ENCODE assay signal across 8 cellular contexts in genomic region chr20:10217517-10218410, GRCh38. TPM values are rescaled to one million over a fixed set of nuclear protein-coding genes. Genes with fewer than 3 reads are reported as not detected.
DNase-seq lines count a peak whose midpoint lies in the region; ATAC-seq, FAIRE-seq and TF ChIP-seq lines count a peak whose summit lies in the region.

No MANE protein-coding gene starts in this region.

- H2BK5ac ChIP-seq in H1 (ENCODE audit: low read depth, low read length) (peak overlapping the region; percentile 56; the same call in 1 of the 2 replicates), mesenchymal stem cell (ENCODE audit: low read depth, low read length, poor library complexity, severe bottlenecking) (no peak overlapping the region)

- TF ChIP-seq RAD21 in H1 (IDR thresholded peaks at IDR 0.05 in 1 of 2, conservative IDR thresholded peaks at IDR 0.05 in 1 of 2; ENCODE audit: low read depth in 2 of 2, low read length in 2 of 2): no peak

- H2BK15ac ChIP-seq in H1 (ENCODE audit: low read length): no peak overlapping the region
- no peak overlapping the region for H2BK15ac ChIP-seq in mesenchymal stem cell (ENCODE audit: low read depth, poor library complexity, severe bottlenecking)

- no peaks in the 10 kb centered on the region for H3K36me3 ChIP-seq in SJSA1
- H3K36me3 ChIP-seq in H1 (ENCODE audit: control insufficient read depth in 2 of 4, insufficient read depth in 4 of 4, low read length in 3 of 4): no peaks in the 10 kb centered on the region
- no peaks in the 10 kb centered on the region for H3K36me3 ChIP-seq in mesenchymal stem cell (ENCODE audit: control insufficient read depth in 1 of 2, insufficient read depth in 2 of 2, low read depth in 1 of 2, low read length in 2 of 2)

- H3K56ac ChIP-seq in H1 (replicated peaks; ENCODE audit: insufficient read length, low read depth, low read length): no peak overlapping the region

- H3K27me3 ChIP-seq in AG04450 (ENCODE audit: control insufficient read depth, insufficient read depth, low read length): no peaks in the 10 kb centered on the region
- no peaks in the 10 kb centered on the region for H3K27me3 ChIP-seq in SJSA1 (replicated peaks)
- H3K27me3 ChIP-seq in H1 (replicated peaks in 1 of 4; ENCODE audit: control insufficient read depth in 3 of 4, extremely low read depth in 1 of 4, insufficient read depth in 3 of 4, low read length in 3 of 4): peaks cover 0 to 5% (median under 1%) of the 10 kb centered on the region in 4 experiments; a peak in 3 of 7 replicates
- peaks cover 21 to 59% of the 10 kb centered on the region in 2 experiments for H3K27me3 ChIP-seq in mesenchymal stem cell (ENCODE audit: control insufficient read depth in 1 of 2, insufficient read depth in 1 of 2, low read length in 2 of 2)

- H3K14ac ChIP-seq in H1 (ENCODE audit: insufficient read length) (no peak overlapping the region), mesenchymal stem cell (ENCODE audit: low read length in 2 of 2) (no peak overlapping the region)

- H3K27ac ChIP-seq in AG04450 (ENCODE audit: low read depth, low read length): peak overlapping the region; percentile 100
- 0 out of 2 replicates have a peak overlapping the region, but pooled peaks have one; percentile 43 for H3K27ac ChIP-seq in SJSA1
- no peak overlapping the region for H3K27ac ChIP-seq in H1 (ENCODE audit: low read depth, low read length)
- H3K27ac ChIP-seq in mesenchymal stem cell (ENCODE audit: low read length, poor library complexity, severe bottlenecking): peak overlapping the region; percentile 57

- CTCF ChIA-PET in AG04450 (lab: Charles Lee) (interaction anchor here (0.6 kb wide), 1 partner anchor 140 kb away, joined by 4 read pairs; no protein-coding TSS in a partner anchor), H1 (lab: Charles Lee; ENCODE audit: partially characterized antibody) (interaction anchor here (0.6 to 2.7 kb wide), 5 partner anchors 128 to 600 kb away, joined by 3 to 8 read pairs (median 3); no protein-coding TSS in a partner anchor)

- H2AFZ ChIP-seq in H1 (ENCODE audit: low read length): peak overlapping the region; percentile 88
- H2AFZ ChIP-seq in mesenchymal stem cell (ENCODE audit: low read depth, low read length): peak overlapping the region; percentile 57

- H2AK5ac ChIP-seq in H1 (ENCODE audit: low read depth, low read length): no peak overlapping the region
- no peak overlapping the region for H2AK5ac ChIP-seq in mesenchymal stem cell (ENCODE audit: low read length, severe bottlenecking)

- H3K4me1 ChIP-seq in SJSA1 (replicated peaks) (peaks cover 13% of the 10 kb centered on the region), H1 (replicated peaks in 1 of 4; ENCODE audit: control insufficient read depth in 3 of 4, insufficient read depth in 4 of 4, low read length in 3 of 4) (peaks cover 0 to 10% (median 1%) of the 10 kb centered on the region in 4 experiments; a peak in 2 of 7 replicates), mesenchymal stem cell (ENCODE audit: control insufficient read depth, insufficient read depth, low read depth, low read length) (peaks cover 15% of the 10 kb centered on the region)

- H3K79me1 ChIP-seq in H1 (ENCODE audit: low read depth, low read length) (no peaks in the 10 kb centered on the region), mesenchymal stem cell (replicated peaks; ENCODE audit: low read length, poor library complexity, severe bottlenecking) (no peaks in the 10 kb centered on the region)

- no peak for ATAC-seq in GM21515 (IDR thresholded peaks at IDR 0.05; ENCODE audit: unreplicated experiment)
- no peak for ATAC-seq in GM18870 (IDR thresholded peaks at IDR 0.05; ENCODE audit: unreplicated experiment)

- no peaks in the 10 kb centered on the region; the same call in 1 of the 2 replicates for H3K9me3 ChIP-seq in AG04450 (ENCODE audit: control insufficient read depth, insufficient read depth, low read length)
- H3K9me3 ChIP-seq in SJSA1 (replicated peaks): no peaks in the 10 kb centered on the region
- no peaks in the 10 kb centered on the region for H3K9me3 ChIP-seq in H1 (ENCODE audit: insufficient read depth in 2 of 2, low read depth in 1 of 2, low read length in 1 of 2)
- H3K9me3 ChIP-seq in mesenchymal stem cell (ENCODE audit: control insufficient read depth, low read length): no peaks in the 10 kb centered on the region

- peaks cover 0 to 2% of the 10 kb centered on the region in 2 experiments for H4K20me1 ChIP-seq in H1 (replicated peaks in 1 of 2; ENCODE audit: control insufficient read depth in 1 of 2, insufficient read depth in 2 of 2, low read length in 2 of 2)

- H4K5ac ChIP-seq in H1 (ENCODE audit: insufficient read length, low read depth, low read length): no peak overlapping the region

- no peak overlapping the region for H2BK20ac ChIP-seq in H1 (ENCODE audit: low read length)

- H3K23ac ChIP-seq in H1 (ENCODE audit: insufficient read length) (no peak overlapping the region), mesenchymal stem cell (ENCODE audit: low read length in 2 of 2) (peak overlapping the region in 1 of 2 experiments; percentile 97)

- H3K18ac ChIP-seq in H1 (ENCODE audit: extremely low read depth, low read length): peak overlapping the region; percentile 32; the same call in 1 of the 2 replicates
- peak overlapping the region in 1 of 2 experiments; percentile 56 for H3K18ac ChIP-seq in mesenchymal stem cell (ENCODE audit: low read depth in 1 of 2, low read length in 2 of 2)

- TF ChIP-seq CTCF in AG04450 (IDR thresholded peaks at IDR 0.05; ENCODE audit: low read depth, low read length) (no peak), H1 (IDR thresholded peaks at IDR 0.05; ENCODE audit: control extremely low read depth in 1 of 3, insufficient read depth in 1 of 3, low read depth in 1 of 3, low read length in 3 of 3) (no peak)

- H2BK12ac ChIP-seq in H1 (ENCODE audit: low read depth, low read length) (peak overlapping the region; percentile 80), mesenchymal stem cell (ENCODE audit: low read length in 2 of 2) (peak overlapping the region in 1 of 2 experiments; percentile 49)

- 0 out of 2 replicates have a peak overlapping the region, but pooled peaks have one; percentile 9 for H4K8ac ChIP-seq in H1 (ENCODE audit: extremely low read depth, insufficient read depth, low read length)
- H4K8ac ChIP-seq in mesenchymal stem cell (ENCODE audit: low read length): no peak overlapping the region

- TF ChIP-seq EP300 in H1 (IDR thresholded peaks at IDR 0.05; ENCODE audit: borderline replicate concordance in 1 of 2, low read depth in 2 of 2, low read length in 2 of 2): no peak

- H3K4ac ChIP-seq in H1 (replicated peaks; ENCODE audit: insufficient read length, low read depth, low read length): no peak overlapping the region
- no peak overlapping the region for H3K4ac ChIP-seq in mesenchymal stem cell (ENCODE audit: low read depth in 1 of 2, low read length in 2 of 2)

- H3K4me3 ChIP-seq in AG04450 (ENCODE audit: low read depth, low read length) (peak overlapping the region; percentile 59), SJSA1 (peak overlapping the region; percentile 47), H1 (ENCODE audit: extremely low read depth in 1 of 4, insufficient read depth in 2 of 4, low read depth in 3 of 4, low read length in 4 of 4) (peak overlapping the region; percentile 53 to 89 (median 62)), mesenchymal stem cell (ENCODE audit: insufficient read depth in 1 of 2, low read depth in 1 of 2, low read length in 2 of 2) (peak overlapping the region; percentile 39 to 74)

- 2% methylated on average over 40 of the region's 56 CpGs; no CpG with 5 or more reads in 1 of the 2 experiments for WGBS in H1 (ENCODE audit: extremely low coverage in 1 of 2, insufficient coverage in 1 of 2, insufficient read length in 1 of 2, insufficient replicate concordance in 2 of 2, low coverage in 1 of 2, low lambda C conversion rate in 2 of 2, missing lambda C conversion rate in 1 of 2), 2 experiments
- under 1% methylated on average over 44 of the region's 56 CpGs for WGBS in mesenchymal stem cell

- peak; percentile 90 for DNase-seq in AG04450 (ENCODE audit: low read depth, low spot score)
- DNase-seq in HPDE6-E6E7 (ENCODE audit: extremely low spot score): peak; percentile 38
- peak; percentile 61 to 72 for DNase-seq in SJSA1 (ENCODE audit: low read depth in 1 of 2, low spot score in 2 of 2)
- DNase-seq in H1 (ENCODE audit: low read depth in 1 of 2, low spot score in 2 of 2): peak in 1 of 2 experiments; percentile 80
- peak; percentile 97 for DNase-seq in mesenchymal stem cell
- peak; percentile 84 for DNase-seq in superior temporal gyrus (ENCODE audit: extremely low spot score)

- no peak overlapping the region for H4K91ac ChIP-seq in H1 (replicated peaks; ENCODE audit: insufficient read length, low read length)
- H4K91ac ChIP-seq in mesenchymal stem cell (ENCODE audit: low read length): no peak overlapping the region

- H2BK120ac ChIP-seq in H1 (replicated peaks; ENCODE audit: low read depth, low read length) (no peak overlapping the region), mesenchymal stem cell (ENCODE audit: low read depth, low read length) (no peak overlapping the region)

- H3K79me2 ChIP-seq in H1 (ENCODE audit: control insufficient read depth in 1 of 2, insufficient read depth in 2 of 2, low read length in 2 of 2): no peaks in the 10 kb centered on the region

- peak overlapping the region in 3 of 4 experiments; percentile 31 to 47 (median 36); a peak in 4 of 7 replicates for H3K9ac ChIP-seq in H1 (replicated peaks in 1 of 4; ENCODE audit: extremely low read depth in 1 of 4, low read depth in 3 of 4, low read length in 3 of 4)
- H3K9ac ChIP-seq in mesenchymal stem cell (ENCODE audit: low read length): peak overlapping the region; percentile 83

- peaks cover 21% of the 10 kb centered on the region for H3K23me2 ChIP-seq in H1 (ENCODE audit: low read depth, low read length)

- POLR2A ChIA-PET in AG04450 (lab: Yijun Ruan, JAX): interaction anchor here (1.0 to 1.7 kb wide), 2 partner anchors 39 to 103 kb away, joined by 3 to 6 read pairs; no protein-coding TSS in a partner anchor
- POLR2A ChIA-PET in H1 (lab: Charles Lee; ENCODE audit: partially characterized antibody): interaction anchor here (1.2 to 1.7 kb wide), 4 partner anchors 44 to 216 kb away, joined by 3 read pairs; partner anchors contain the start of gene MKKS

- TF ChIP-seq POLR2A in H1 (IDR thresholded peaks at IDR 0.05; ENCODE audit: control extremely low read depth in 1 of 2, low read depth in 2 of 2, low read length in 2 of 2): peak in 1 of 2 experiments; percentile 45; a peak in 2 of 3 replicates

- peak; percentile 60 for FAIRE-seq in H1 (lab: Jason Lieb, UNC)

- H3K4me2 ChIP-seq in H1 (ENCODE audit: insufficient read depth in 1 of 2, low read depth in 2 of 2, low read length in 2 of 2) (peak overlapping the region; percentile 92 to 93), mesenchymal stem cell (ENCODE audit: low read length, poor library complexity, severe bottlenecking) (peak overlapping the region; percentile 76)

RNA-seq across cellular contexts. Expression of gene SNAP25, which starts 0.9 kb away (rescaled TPM):
- 5.3 and 6.6 TPM in 2 replicates for polyA plus RNA-seq in AG04450 (2011; rRNA removed)
- 3.1 and 8.3 TPM in 2 replicates for polyA minus RNA-seq in AG04450 (2011; rRNA and poly(A)+ RNA removed)
- 3.9 and 13.9 TPM in 2 replicates for total RNA-seq in SJSA1 (2014; rRNA removed; shearing (Covaris generic))
- 0.52 and 0.69 TPM in 2 replicates for total RNA-seq in H1 (2021; fragmentation: NEBNext Ultra II Directional; extraction: Animal tissue kit (Norgen Biotek cat#: 25700))
- polyA plus RNA-seq in H1 (2011; rRNA removed): 0.30 and 0.51 TPM in 2 replicates
- 0.56 TPM for polyA plus RNA-seq in H1 (2011; cell fraction: cytosol; rRNA removed)
- 0.54 TPM for polyA plus RNA-seq in H1 (2011; cell fraction: nucleus; rRNA removed)
- polyA plus RNA-seq in H1 (2012, experiment 1 of 2): 0.36 to 0.67 TPM (median 0.53 TPM) in 4 replicates
- not detected for polyA plus RNA-seq in H1 (2012, experiment 2 of 2)
- polyA plus RNA-seq in H1 (2013, experiment 1 of 2): 0.47 TPM
- 0.42 TPM for polyA plus RNA-seq in H1 (2013, experiment 2 of 2)
- 0.25 and 1.4 TPM in 2 replicates for polyA minus RNA-seq in H1 (2011; rRNA and poly(A)+ RNA removed)
- polyA minus RNA-seq in H1 (2011; cell fraction: cytosol; rRNA and poly(A)+ RNA removed): not detected
- polyA minus RNA-seq in H1 (2011; cell fraction: nucleus; rRNA and poly(A)+ RNA removed): 1.1 TPM
- polyA plus RNA-seq in mesenchymal stem cell (2013, experiment 1 of 2): 2.4 TPM
- polyA plus RNA-seq in mesenchymal stem cell (2013, experiment 2 of 2): 2.2 TPM
